Comparison of ENCODE assay signal across 1 cellular context in the genomic region with DNA sequence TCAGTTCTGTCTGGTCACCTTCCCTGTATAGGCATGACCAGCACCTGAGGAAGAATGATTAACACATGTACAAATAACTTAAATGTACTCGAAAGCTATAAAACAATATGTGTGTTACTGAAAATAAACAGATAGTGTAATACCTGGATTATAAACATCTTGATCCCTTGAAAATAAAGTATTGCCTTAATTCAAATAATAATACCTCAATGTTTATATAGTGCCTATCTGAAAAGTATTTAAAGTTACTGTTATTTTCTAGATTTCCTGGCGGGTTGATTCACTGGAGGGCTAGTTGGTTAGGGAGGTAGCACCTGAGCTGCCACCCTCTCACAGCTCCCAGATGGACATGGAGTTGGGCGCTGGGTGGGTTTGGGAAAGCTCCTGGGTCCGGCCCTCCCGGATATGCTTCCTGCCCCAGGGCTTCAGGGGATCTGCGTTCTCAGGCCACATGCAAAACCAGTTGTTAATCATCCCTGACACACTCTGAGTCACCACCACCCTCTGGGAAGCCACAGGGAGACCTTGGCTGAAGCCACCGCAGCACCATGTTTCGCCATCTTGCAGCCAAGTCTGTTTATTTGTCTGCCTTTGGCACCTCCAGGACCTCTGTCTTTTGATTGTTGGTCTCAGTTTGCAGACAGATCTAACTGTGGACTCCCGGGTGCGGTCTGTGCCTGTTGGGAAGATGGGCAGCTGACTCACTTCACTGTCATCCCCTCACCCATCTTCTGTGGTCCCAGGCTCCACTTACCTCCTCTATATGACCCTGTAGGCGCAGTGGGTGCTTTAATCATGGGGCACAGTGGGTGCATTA.
TF ChIP-seq lines count a peak whose summit lies in the region.

No MANE protein-coding gene starts in this region.

TF ChIP-seq in K562, 482 proteins besides CTCF, POLR2A, EP300 and RAD21 (continued from another document):
- TF ChIP-seq, protein P1, sequence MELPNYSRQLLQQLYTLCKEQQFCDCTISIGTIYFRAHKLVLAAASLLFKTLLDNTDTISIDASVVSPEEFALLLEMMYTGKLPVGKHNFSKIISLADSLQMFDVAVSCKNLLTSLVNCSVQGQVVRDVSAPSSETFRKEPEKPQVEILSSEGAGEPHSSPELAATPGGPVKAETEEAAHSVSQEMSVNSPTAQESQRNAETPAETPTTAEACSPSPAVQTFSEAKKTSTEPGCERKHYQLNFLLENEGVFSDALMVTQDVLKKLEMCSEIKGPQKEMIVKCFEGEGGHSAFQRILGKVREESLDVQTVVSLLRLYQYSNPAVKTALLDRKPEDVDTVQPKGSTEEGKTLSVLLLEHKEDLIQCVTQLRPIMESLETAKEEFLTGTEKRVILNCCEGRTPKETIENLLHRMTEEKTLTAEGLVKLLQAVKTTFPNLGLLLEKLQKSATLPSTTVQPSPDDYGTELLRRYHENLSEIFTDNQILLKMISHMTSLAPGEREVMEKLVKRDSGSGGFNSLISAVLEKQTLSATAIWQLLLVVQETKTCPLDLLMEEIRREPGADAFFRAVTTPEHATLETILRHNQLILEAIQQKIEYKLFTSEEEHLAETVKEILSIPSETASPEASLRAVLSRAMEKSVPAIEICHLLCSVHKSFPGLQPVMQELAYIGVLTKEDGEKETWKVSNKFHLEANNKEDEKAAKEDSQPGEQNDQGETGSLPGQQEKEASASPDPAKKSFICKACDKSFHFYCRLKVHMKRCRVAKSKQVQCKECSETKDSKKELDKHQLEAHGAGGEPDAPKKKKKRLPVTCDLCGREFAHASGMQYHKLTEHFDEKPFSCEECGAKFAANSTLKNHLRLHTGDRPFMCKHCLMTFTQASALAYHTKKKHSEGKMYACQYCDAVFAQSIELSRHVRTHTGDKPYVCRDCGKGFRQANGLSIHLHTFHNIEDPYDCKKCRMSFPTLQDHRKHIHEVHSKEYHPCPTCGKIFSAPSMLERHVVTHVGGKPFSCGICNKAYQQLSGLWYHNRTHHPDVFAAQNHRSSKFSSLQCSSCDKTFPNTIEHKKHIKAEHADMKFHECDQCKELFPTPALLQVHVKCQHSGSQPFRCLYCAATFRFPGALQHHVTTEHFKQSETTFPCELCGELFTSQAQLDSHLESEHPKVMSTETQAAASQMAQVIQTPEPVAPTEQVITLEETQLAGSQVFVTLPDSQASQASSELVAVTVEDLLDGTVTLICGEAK (IDR thresholded peaks at IDR 0.05) = 0 out of 2 replicates have a peak, but pooled peaks have one; percentile 3
- TF ChIP-seq, protein P1 (CRISPR knock-in tag; IDR thresholded peaks at IDR 0.05) = no peak
- TF ChIP-seq TAF1 (IDR thresholded peaks at IDR 0.05; ENCODE audit: control insufficient read depth, extremely low read depth, insufficient read depth, low read length, severe bottlenecking) (peak; percentile 66), ZNF696 (CRISPR knock-in tag; conservative IDR thresholded peaks at IDR 0.05) (no peak)
